Comparison of ENCODE assay signal across 11 cellular contexts in genomic region chr22:27377901-27378300, GRCh38.
A peak's percentile ranks its signal among the peaks of the same experiment; 100 is the strongest.
DNase-seq lines count a peak whose midpoint lies in the region; ATAC-seq and TF ChIP-seq lines count a peak whose summit lies in the region.
"Had no signal": no experiment of that assay in that cellular context is flagged by ENCODE, and none has a peak within 500 bp of the region (broad histone marks: within the 10 kb centered on the region; RNA-seq: fewer than 3 reads in every experiment).

No MANE protein-coding gene starts in this region.

- H3K9ac ChIP-seq in BLaER1 treated with 17β-estradiol and CSF1 and Interleukin-3, amounts not matched to agents 10 nM and 100 nM, result peak overlapping the region in 7 of 11 experiments; percentile 1 to 48 (median 26); a peak in 5 of 22 replicates
- H3K9ac ChIP-seq in adipocyte (ENCODE audit: low read length), result no peak overlapping the region

- H4K20me1 ChIP-seq in BLaER1 treated with 17β-estradiol and CSF1 and Interleukin-3, amounts not matched to agents 10 nM and 100 nM, result no peaks in the 10 kb centered on the region

- peaks cover 9 to 26% (median 13%) of the 10 kb centered on the region in 11 experiments; a peak in 18 of 22 replicates for H3K9me3 ChIP-seq in BLaER1 treated with 17β-estradiol and CSF1 and Interleukin-3, amounts not matched to agents 10 nM and 100 nM (replicated peaks in 1 of 11)
- H3K9me3 ChIP-seq in adipocyte (ENCODE audit: control insufficient read depth, low read length) (peaks cover 12% of the 10 kb centered on the region), mucosa of descending colon (no peaks in the 10 kb centered on the region)

- no peak overlapping the region; a peak in 1 of 22 replicates for H3K27ac ChIP-seq in BLaER1 treated with 17β-estradiol and CSF1 and Interleukin-3, amounts not matched to agents 10 nM and 100 nM
- H3K27ac ChIP-seq: spleen had no signal

- no peaks in the 10 kb centered on the region for H3K36me3 Mint-ChIP-seq in activated T-cell treated with anti-CD3 and anti-CD28 coated beads, Interleukin-2, amount 50 U/mL, for 72 hours (ENCODE audit: insufficient read depth in 2 of 2)

- no peaks in the 10 kb centered on the region for H3K27me3 Mint-ChIP-seq in activated T-cell treated with anti-CD3 and anti-CD28 coated beads, Interleukin-2, amount 50 U/mL, for 72 hours (ENCODE audit: low read depth)

- no peaks in the 10 kb centered on the region for H3K4me1 Mint-ChIP-seq in activated T-cell treated with anti-CD3 and anti-CD28 coated beads, Interleukin-2, amount 50 U/mL, for 72 hours (ENCODE audit: low read depth)

- H3K27me3 ChIP-seq in BLaER1 treated with 17β-estradiol and CSF1 and Interleukin-3, amounts not matched to agents 10 nM and 100 nM, result peaks cover 0 to 14% (median 0%) of the 10 kb centered on the region in 11 experiments; a peak in 4 of 22 replicates
- peaks cover 40% of the 10 kb centered on the region for H3K27me3 ChIP-seq in adipocyte (replicated peaks; ENCODE audit: control insufficient read depth, insufficient read depth, low read length)

- H3K4me2 ChIP-seq in BLaER1 treated with 17β-estradiol and CSF1 and Interleukin-3, amounts not matched to agents 10 nM and 100 nM, result peak overlapping the region; percentile 58 to 91 (median 86)

- H3K4me1 ChIP-seq in BLaER1 treated with 17β-estradiol and CSF1 and Interleukin-3, amounts not matched to agents 10 nM and 100 nM, result peaks cover 14 to 56% (median 50%) of the 10 kb centered on the region in 10 experiments
- H3K4me1 ChIP-seq in adipocyte (ENCODE audit: control insufficient read depth, insufficient read depth, low read length) (no peaks in the 10 kb centered on the region), mucosa of descending colon (ENCODE audit: low read depth) (no peaks in the 10 kb centered on the region)
- H3K4me1 ChIP-seq: spleen had no signal

- H3K9me3 Mint-ChIP-seq in activated T-cell treated with anti-CD3 and anti-CD28 coated beads, Interleukin-2, amount 50 U/mL, for 72 hours, result peaks cover 3 to 5% of the 10 kb centered on the region in 2 donors
- H3K9me3 Mint-ChIP-seq: T-helper 1 cell treated with Interleukin-12 subunit alpha and Interleukin-12 subunit beta and Interleukin-4 antibody, amounts not matched to agents 30 μg/mL and 1 μg/mL, for 36 hours had no signal

- H3K4me3 ChIP-seq in BLaER1 treated with 17β-estradiol and CSF1 and Interleukin-3, amounts not matched to agents 10 nM and 100 nM, result no peak overlapping the region
- H3K4me3 ChIP-seq in adipocyte (ENCODE audit: low read length), result no peak overlapping the region
- no peak overlapping the region for H3K4me3 ChIP-seq in mucosa of descending colon
- H3K4me3 ChIP-seq: spleen had no signal

- H3K27ac Mint-ChIP-seq in activated T-cell treated with anti-CD3 and anti-CD28 coated beads, Interleukin-2, amount 50 U/mL, for 72 hours, result no peak overlapping the region
- H3K27ac Mint-ChIP-seq: T-helper 1 cell treated with Interleukin-12 subunit alpha and Interleukin-12 subunit beta and Interleukin-4 antibody, amounts not matched to agents 30 μg/mL and 1 μg/mL, for 36 hours had no signal

- no peak overlapping the region for H3K4me3 Mint-ChIP-seq in activated T-cell treated with anti-CD3 and anti-CD28 coated beads, Interleukin-2, amount 50 U/mL, for 72 hours
- H3K4me3 Mint-ChIP-seq: T-helper 1 cell treated with Interleukin-12 subunit alpha and Interleukin-12 subunit beta and Interleukin-4 antibody, amounts not matched to agents 30 μg/mL and 1 μg/mL, for 36 hours had no signal

- ATAC-seq in mucosa of descending colon (peak; percentile 62), HG03442 (IDR thresholded peaks at IDR 0.05; ENCODE audit: unreplicated experiment) (no peak), HG03571 (IDR thresholded peaks at IDR 0.05; ENCODE audit: unreplicated experiment) (no peak)
- no peak for ATAC-seq in activated T-cell treated with anti-CD3 and anti-CD28 coated beads, Interleukin-2, amount 50 U/mL, for 72 hours (replicated peaks in 1 of 2)

- DNase-seq in NCI-H1694 (lab: John Stamatoyannopoulos, UW), result peak; percentile 70
- DNase-seq in adipocyte (ENCODE audit: low read depth), result peak; percentile 29
- peak in 1 of 3 donors; percentile 31 for DNase-seq in mucosa of descending colon
- DNase-seq in activated T-cell treated with anti-CD3 and anti-CD28 coated beads, Interleukin-2, amount 50 U/mL, for 72 hours, result no peak
- DNase-seq in HPDE6-E6E7 (ENCODE audit: extremely low spot score), result no peak
- DNase-seq: activated CD8-positive, alpha-beta memory T cell treated with anti-CD3 and anti-CD28 coated beads for 24 hours; spleen had no signal

- intact Hi-C loops in mucosa of descending colon (cut with DNase I, micrococcal nuclease), result no loop called here

- TF ChIP-seq CTCF in mucosa of descending colon (IDR thresholded peaks at IDR 0.05), result no peak

- H3K36me3 ChIP-seq in BLaER1 treated with 17β-estradiol and CSF1 and Interleukin-3, amounts not matched to agents 10 nM and 100 nM, result no peaks in the 10 kb centered on the region
- H3K36me3 ChIP-seq in adipocyte (ENCODE audit: control insufficient read depth, insufficient read depth, low read length, severe bottlenecking) (no peaks in the 10 kb centered on the region), mucosa of descending colon (ENCODE audit: low read depth) (no peaks in the 10 kb centered on the region)
- H3K36me3 ChIP-seq: spleen had no signal

Comparison
In these comparisons a context has a peak if more than half of its experiments do, and no peak if none do; other contexts are left out.
1. DNase-seq: peak in NCI-H1694 (single experiment) and adipocyte (single experiment); none in activated T-cell treated with anti-CD3 and anti-CD28 coated beads, Interleukin-2, amount 50 U/mL, for 72 hours (0 of 2) and HPDE6-E6E7 (single experiment).